Comparison of ENCODE assay signal across 31 cellular contexts in the genomic region with DNA sequence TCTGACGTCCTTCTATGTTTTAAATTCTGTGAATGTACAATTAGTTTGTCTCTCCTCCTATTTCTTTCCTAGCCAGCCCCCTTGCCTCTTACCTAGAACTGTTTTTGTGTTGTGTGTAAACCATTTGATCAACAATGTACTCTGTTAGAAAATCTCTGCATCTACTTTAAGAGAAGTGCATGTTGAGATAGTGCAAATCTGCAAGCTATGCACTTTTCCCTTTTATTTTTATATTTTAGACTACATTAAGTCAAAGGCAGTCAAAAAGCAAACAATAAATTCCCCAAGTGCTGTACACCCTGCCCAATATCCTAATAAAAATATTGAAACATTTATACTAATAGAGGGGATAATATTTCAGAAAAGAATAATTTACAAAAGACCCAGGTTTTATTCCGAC. TPM values are rescaled to one million over a fixed set of nuclear protein-coding genes. Genes with fewer than 3 reads are reported as not detected.
"Had no signal": no experiment of that assay in that cellular context is flagged by ENCODE, and none has a peak within 500 bp of the region (broad histone marks: within the 10 kb centered on the region; RNA-seq: fewer than 3 reads in every experiment).

No MANE protein-coding gene starts in this region.

- H3K9me3 Mint-ChIP-seq: nephron; neural progenitor cell; stimulated activated memory B cell treated with anti-CD40 and anti-IgM and Interleukin-4, amounts not matched to agents 10 μg/mL and 1 μg/mL and 100 μg/mL, for 72 hours; stimulated activated naive CD8-positive, alpha-beta T cell treated with anti-CD3 and anti-CD28 coated beads, Interleukin-15, amount 100 ng/mL, for 72 hours; type B pancreatic cell had no signal

- H3K4me1 Mint-ChIP-seq: natural killer cell; neural progenitor cell; stimulated activated memory B cell treated with anti-CD40 and anti-IgM and Interleukin-4, amounts not matched to agents 10 μg/mL and 1 μg/mL and 100 μg/mL, for 72 hours; stimulated activated naive CD8-positive, alpha-beta T cell treated with anti-CD3 and anti-CD28 coated beads, Interleukin-15, amount 100 ng/mL, for 72 hours had no signal

- H3K4me3 Mint-ChIP-seq: natural killer cell; nephron; neural progenitor cell; stimulated activated memory B cell treated with anti-CD40 and anti-IgM and Interleukin-4, amounts not matched to agents 10 μg/mL and 1 μg/mL and 100 μg/mL, for 72 hours; stimulated activated naive CD8-positive, alpha-beta T cell treated with anti-CD3 and anti-CD28 coated beads, Interleukin-15, amount 100 ng/mL, for 72 hours; type B pancreatic cell had no signal

- H3K36me3 Mint-ChIP-seq: natural killer cell; neural progenitor cell; stimulated activated memory B cell treated with anti-CD40 and anti-IgM and Interleukin-4, amounts not matched to agents 10 μg/mL and 1 μg/mL and 100 μg/mL, for 72 hours had no signal

- H3K9ac ChIP-seq: neural progenitor cell, parathyroid adenoma had no signal

- H2AFZ ChIP-seq: neural progenitor cell, parathyroid adenoma had no signal

- H3K4me3 ChIP-seq: neural progenitor cell, ovary, psoas muscle, skin epidermis, smooth muscle cell, spleen, suprapubic skin, testis, tibial artery, transverse colon, upper lobe of right lung, uterus had no signal

- DNase-seq: natural killer cell; occipital lobe; ovary; posterior cingulate gyrus; psoas muscle; right cardiac atrium; spleen; stimulated activated CD4-positive, alpha-beta T cell treated with anti-CD3 and anti-CD28 coated beads, Interleukin-12 subunit alpha, Interleukin-12 subunit beta, amount 100 ng/mL, for 4 hours; stimulated activated CD4-positive, alpha-beta T cell treated with anti-CD3 and anti-CD28 coated beads, Interleukin-1b, Interleukin-23, amount 100 ng/mL, for 48 hours; stimulated activated CD4-positive, alpha-beta T cell treated with anti-CD3 and anti-CD28 coated beads, Interleukin-4, amount 100 ng/mL, for 1 hour; stimulated activated CD4-positive, alpha-beta T cell treated with anti-CD3 and anti-CD28 coated beads, Interleukin-4, amount 100 ng/mL, for 4 hours; stimulated activated CD8-positive, alpha-beta memory T cell treated with anti-CD3 and anti-CD28 coated beads, Interleukin-4, amount 100 ng/mL, for 48 hours; stimulated activated naive CD4-positive, alpha-beta T cell; stimulated activated naive CD8-positive, alpha-beta T cell treated with anti-CD3 and anti-CD28 coated beads, Interleukin-15, amount 100 ng/mL, for 72 hours; stimulated activated naive CD8-positive, alpha-beta T cell treated with anti-CD3 and anti-CD28 coated beads, Interleukin-15, Interleukin-2, amounts not matched to agents 100 U/mL and 50 U/mL, for 24 hours; substantia nigra; testis; tibial artery; transverse colon; upper lobe of right lung; uterus had no signal

- H3K27ac Mint-ChIP-seq: natural killer cell; nephron; neural progenitor cell; stimulated activated memory B cell treated with anti-CD40 and anti-IgM and Interleukin-4, amounts not matched to agents 10 μg/mL and 1 μg/mL and 100 μg/mL, for 72 hours; stimulated activated naive CD8-positive, alpha-beta T cell treated with anti-CD3 and anti-CD28 coated beads, Interleukin-15, amount 100 ng/mL, for 72 hours; type B pancreatic cell had no signal

- H3K27me3 Mint-ChIP-seq: progenitor cell of endocrine pancreas, type B pancreatic cell had no signal

- ATAC-seq: natural killer cell; psoas muscle; right cardiac atrium; sciatic nerve; stimulated activated memory B cell treated with anti-CD40 and anti-IgM and Interleukin-4, amounts not matched to agents 10 μg/mL and 1 μg/mL and 100 μg/mL, for 72 hours; stimulated activated naive CD8-positive, alpha-beta T cell treated with anti-CD3 and anti-CD28 coated beads, Interleukin-15, amount 100 ng/mL, for 72 hours; stimulated activated naive CD8-positive, alpha-beta T cell treated with anti-CD3 and anti-CD28 coated beads, Interleukin-15, Interleukin-2, amounts not matched to agents 100 U/mL and 50 U/mL, for 24 hours; upper lobe of right lung had no signal

- H3K27ac ChIP-seq: neural progenitor cell, ovary, parathyroid adenoma, psoas muscle, skin epidermis, spleen, suprapubic skin, testis, tibial artery, transverse colon, upper lobe of right lung, uterus had no signal

- H3K9me3 ChIP-seq: ovary, psoas muscle, spleen, suprapubic skin, testis, transverse colon, upper lobe of right lung, uterus had no signal

- H3K4me2 ChIP-seq: neural progenitor cell, smooth muscle cell had no signal

- H3K36me3 ChIP-seq: neural progenitor cell, ovary, spleen, suprapubic skin, tibial artery, transverse colon, upper lobe of right lung, uterus had no signal

- H3K4me1 ChIP-seq: neural progenitor cell, psoas muscle, spleen, testis, tibial artery, transverse colon, upper lobe of right lung, uterus had no signal

- H3K27me3 ChIP-seq: neural progenitor cell, ovary, spleen, suprapubic skin, testis, tibial artery, transverse colon, upper lobe of right lung, uterus had no signal

RNA-seq across cellular contexts. Expression of a gene that starts 13.7 kb away (rescaled TPM):
- total RNA-seq: natural killer cell had no signal
